ENCODE assay signal across 14 cellular contexts in the genomic region with DNA sequence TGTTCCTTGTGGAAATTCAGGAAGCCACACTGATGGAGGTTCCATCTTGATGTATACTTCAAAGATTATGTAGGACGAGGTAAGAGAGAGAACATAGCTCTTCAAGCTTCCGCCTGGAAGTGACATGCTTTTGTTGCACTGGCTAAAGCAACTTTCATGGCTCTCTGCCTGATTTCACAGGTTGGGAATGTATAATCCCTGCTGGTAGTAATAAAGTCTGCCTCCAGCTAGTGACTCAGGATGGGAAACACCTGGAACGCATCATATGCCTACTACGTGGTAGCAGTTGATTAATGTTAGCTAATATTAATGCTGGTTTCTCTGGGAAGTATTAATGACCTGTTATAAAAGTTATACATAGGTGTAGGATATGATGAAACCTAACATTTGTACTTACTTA.
DNase-seq lines count a peak whose midpoint lies in the region; FAIRE-seq and TF ChIP-seq lines count a peak whose summit lies in the region.
"Had no signal": no experiment of that assay in that cellular context is flagged by ENCODE, and none has a peak within 500 bp of the region (broad histone marks: within the 10 kb centered on the region; RNA-seq: fewer than 3 reads in every experiment).

No MANE protein-coding gene starts in this region.

- TF ChIP-seq CTCF in AG09309 (IDR thresholded peaks at IDR 0.05; ENCODE audit: control insufficient read depth, insufficient read depth, low read depth, low read length, missing control alignments), result no peak

- no peak for TF ChIP-seq POLR2A in GM12891 (IDR thresholded peaks at IDR 0.05; ENCODE audit: low read depth, low read length)

- H3K4me3 ChIP-seq in AG09309 (ENCODE audit: control insufficient read depth, low read depth, low read length), result no peak overlapping the region
- H3K4me3 ChIP-seq: BLaER1 treated with 17β-estradiol and CSF1 and Interleukin-3, amounts not matched to agents 10 nM and 100 nM; HAP-1 had no signal

- FAIRE-seq in HTR-8/SVneo (lab: Jason Lieb, UNC), result peak; percentile 59
- no peak for FAIRE-seq in GM12891 (lab: Jason Lieb, UNC)

- DNase-seq in AG09309 (ENCODE audit: low read depth) (peak; percentile 42), HTR-8/SVneo (ENCODE audit: insufficient read length, low spot score) (no peak), dermis blood vessel endothelial cell (peak; percentile 89), kidney tubule cell (ENCODE audit: low spot score) (peak; percentile 91), germinal center (ENCODE audit: low spot score) (no peak), GM12891 (ENCODE audit: insufficient read length, low spot score) (no peak), NCI-H345 treated with DMSO at 0.1 percent for 48 hours (lab: John Stamatoyannopoulos, UW; ENCODE audit: unreplicated experiment) (no peak)
- DNase-seq in activated CD4-positive, alpha-beta T cell treated with anti-CD3 and anti-CD28 coated beads for 48 hours, result no peak
- DNase-seq: central memory CD4-positive, alpha-beta T cell; GF-D8; RPMI8226; stimulated activated naive CD4-positive, alpha-beta T cell had no signal

TF ChIP-seq in GM12891, 5 proteins besides CTCF, POLR2A, EP300 and RAD21:
- no peak for TF ChIP-seq POLR2AphosphoS5 (IDR thresholded peaks at IDR 0.05; ENCODE audit: low read depth, low read length)
- no peak for TF ChIP-seq POU2F2 (IDR thresholded peaks at IDR 0.05; ENCODE audit: low read depth, low read length)
- TF ChIP-seq TAF1 (IDR thresholded peaks at IDR 0.05; ENCODE audit: low read depth, low read length), result no peak
- TF ChIP-seq SPI1 (IDR thresholded peaks at IDR 0.05; ENCODE audit: low read depth, low read length), result no peak
- no peak for TF ChIP-seq PAX5 (IDR thresholded peaks at IDR 0.05; ENCODE audit: insufficient read depth, low read length, severe bottlenecking)

Comparison
In these comparisons a context has a peak if more than half of its experiments do, and no peak if none do; other contexts are left out.
1. DNase-seq: peak in AG09309 (single experiment), dermis blood vessel endothelial cell (single experiment) and kidney tubule cell (single experiment); none in HTR-8/SVneo (single experiment), germinal center (single experiment), GM12891 (single experiment), activated CD4-positive, alpha-beta T cell treated with anti-CD3 and anti-CD28 coated beads for 48 hours (single experiment) and NCI-H345 treated with DMSO at 0.1 percent for 48 hours (single experiment).